Comparison of ENCODE assay signal across 21 cellular contexts in the genomic region with DNA sequence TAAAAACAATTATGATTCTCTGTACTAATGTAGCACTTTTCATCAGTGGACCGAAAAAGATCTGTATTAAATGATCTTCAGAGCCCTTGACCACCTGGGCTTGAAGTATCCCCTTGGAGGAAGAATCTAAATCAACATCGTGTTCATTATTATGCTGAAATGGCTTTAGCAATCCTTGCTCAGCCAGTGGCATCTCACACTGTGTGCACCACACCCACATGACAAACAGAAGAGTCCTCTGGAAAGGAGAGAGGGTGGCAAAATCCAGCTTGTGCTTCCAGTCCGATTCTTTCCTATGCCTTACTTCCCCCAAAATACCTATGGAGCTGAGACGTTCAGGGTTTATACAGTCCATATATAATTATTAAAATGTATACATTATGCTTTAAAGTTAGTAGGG.
DNase-seq lines count a peak whose midpoint lies in the region; ATAC-seq lines count a peak whose summit lies in the region.
"Had no signal": no experiment of that assay in that cellular context is flagged by ENCODE, and none has a peak within 500 bp of the region (broad histone marks: within the 10 kb centered on the region; RNA-seq: fewer than 3 reads in every experiment).

No MANE protein-coding gene starts in this region.

- no peaks in the 10 kb centered on the region for H3K9me3 ChIP-seq in skeletal muscle satellite cell (replicated peaks; ENCODE audit: low read length)
- H3K9me3 ChIP-seq in naive thymus-derived CD4-positive, alpha-beta T cell (ENCODE audit: control insufficient read depth in 2 of 3, low read length in 3 of 3): no peaks in the 10 kb centered on the region
- H3K9me3 ChIP-seq: Peyer's patch had no signal

- H3K27me3 ChIP-seq in skeletal muscle satellite cell (ENCODE audit: control insufficient read depth, insufficient read depth, low read length): no peaks in the 10 kb centered on the region
- no peaks in the 10 kb centered on the region for H3K27me3 ChIP-seq in naive thymus-derived CD4-positive, alpha-beta T cell (ENCODE audit: control insufficient read depth in 2 of 2, insufficient read depth in 2 of 2, low read length in 2 of 2)
- H3K27me3 ChIP-seq: Peyer's patch had no signal

- H3K9ac ChIP-seq in skeletal muscle satellite cell (ENCODE audit: low read depth, low read length): peak overlapping the region; percentile 76

- H3K27ac Mint-ChIP-seq in naive thymus-derived CD4-positive, alpha-beta T cell: no peak overlapping the region
- H3K27ac Mint-ChIP-seq: activated CD8-positive, alpha-beta T cell treated with anti-CD3 and anti-CD28 coated beads for 36 hours; activated naive CD4-positive, alpha-beta T cell treated with anti-CD3 and anti-CD28 coated beads, Interleukin-2, amount 10 ng/mL, durations not matched to agents 7 days and 5 days; activated T-cell treated with anti-CD3 and anti-CD28 coated beads, Interleukin-2, amount 50 U/mL, for 24 hours; H9; stimulated activated naive CD8-positive, alpha-beta T cell treated with anti-CD3 and anti-CD28 coated beads, Interleukin-15, Interleukin-2, amounts not matched to agents 100 ng/mL and 50 ng/mL, for 24 hours had no signal

- H3K4me3 ChIP-seq in skeletal muscle satellite cell (ENCODE audit: low read length): no peak overlapping the region
- no peak overlapping the region for H3K4me3 ChIP-seq in naive thymus-derived CD4-positive, alpha-beta T cell (ENCODE audit: low read length)
- H3K4me3 ChIP-seq: Peyer's patch had no signal

- no peak for ATAC-seq in naive thymus-derived CD4-positive, alpha-beta T cell
- no peak for ATAC-seq in HG02970 (IDR thresholded peaks at IDR 0.05; ENCODE audit: low FRiP score, unreplicated experiment)
- ATAC-seq: activated CD8-positive, alpha-beta T cell treated with anti-CD3 and anti-CD28 coated beads for 36 hours had no signal

- peak overlapping the region; percentile 76 for H3K27ac ChIP-seq in epithelial cell of prostate
- H3K27ac ChIP-seq in naive thymus-derived CD4-positive, alpha-beta T cell (ENCODE audit: low read depth, low read length): no peak overlapping the region

- H3K9me3 Mint-ChIP-seq in naive thymus-derived CD4-positive, alpha-beta T cell: peaks cover 0 to 6% (median 0%) of the 10 kb centered on the region in 11 donors
- H3K9me3 Mint-ChIP-seq: activated CD8-positive, alpha-beta T cell treated with anti-CD3 and anti-CD28 coated beads for 36 hours; stimulated activated naive CD8-positive, alpha-beta T cell treated with anti-CD3 and anti-CD28 coated beads, Interleukin-15, Interleukin-2, amounts not matched to agents 100 ng/mL and 50 ng/mL, for 24 hours had no signal

- CTCF ChIA-PET in naive thymus-derived CD4-positive, alpha-beta T cell (lab: Charles Lee): interaction anchor here (1.0 kb wide), 1 partner anchor 11 kb away, joined by 4 read pairs; no protein-coding TSS in a partner anchor

- H3K4me1 Mint-ChIP-seq in naive thymus-derived CD4-positive, alpha-beta T cell: peaks cover 0 to 5% (median 0%) of the 10 kb centered on the region in 7 donors
- H3K4me1 Mint-ChIP-seq: activated naive CD4-positive, alpha-beta T cell treated with anti-CD3 and anti-CD28 coated beads, Interleukin-2, amount 10 ng/mL, durations not matched to agents 7 days and 5 days had no signal

- DNase-seq in NCI-H1417 (lab: John Stamatoyannopoulos, UW) (peak; percentile 17 to 78 (median 76)), NCI-H1417 treated with DMSO at 0.1 percent for 48 hours (lab: John Stamatoyannopoulos, UW) (no peak), NCI-H1930 (lab: John Stamatoyannopoulos, UW) (peak; percentile 85 to 89), epithelial cell of prostate (ENCODE audit: low read depth, low spot score) (no peak), GF-D8 (lab: John Stamatoyannopoulos, UW) (no peak)
- no peak for DNase-seq in naive thymus-derived CD4-positive, alpha-beta T cell
- DNase-seq: 8988T; activated CD8-positive, alpha-beta T cell treated with anti-CD3 and anti-CD28 coated beads for 36 hours; activated naive CD4-positive, alpha-beta T cell treated with anti-CD3 and anti-CD28 coated beads, Interleukin-2, amount 10 ng/mL, durations not matched to agents 7 days and 5 days; activated T-cell treated with anti-CD3 and anti-CD28 coated beads, Interleukin-2, amount 50 U/mL, for 24 hours; aorta; central memory CD4-positive, alpha-beta T cell; effector CD4-positive, alpha-beta T cell; H9; NK-92 treated with Interleukin-12 subunit alpha and Interleukin-12 subunit beta, amount 100 ng/mL, for 24 hours; nucleus accumbens; Peyer's patch; trophoblast cell had no signal

- H3K36me3 ChIP-seq in skeletal muscle satellite cell (ENCODE audit: insufficient read depth, low read length): no peaks in the 10 kb centered on the region
- H3K36me3 ChIP-seq in naive thymus-derived CD4-positive, alpha-beta T cell (ENCODE audit: control insufficient read depth in 2 of 3, insufficient read depth in 3 of 3, low read length in 3 of 3): no peaks in the 10 kb centered on the region
- H3K36me3 ChIP-seq: Peyer's patch had no signal

- peaks cover 0 to 4% (median 0%) of the 10 kb centered on the region in 5 donors for H3K36me3 Mint-ChIP-seq in naive thymus-derived CD4-positive, alpha-beta T cell
- H3K36me3 Mint-ChIP-seq: activated naive CD4-positive, alpha-beta T cell treated with anti-CD3 and anti-CD28 coated beads, Interleukin-2, amount 10 ng/mL, durations not matched to agents 7 days and 5 days had no signal

- H3K4me2 ChIP-seq in skeletal muscle satellite cell (ENCODE audit: low read length): no peak overlapping the region

- peaks cover 0 to 8% (median 0%) of the 10 kb centered on the region in 5 donors for H3K27me3 Mint-ChIP-seq in naive thymus-derived CD4-positive, alpha-beta T cell
- H3K27me3 Mint-ChIP-seq: activated naive CD4-positive, alpha-beta T cell treated with anti-CD3 and anti-CD28 coated beads, Interleukin-2, amount 10 ng/mL, durations not matched to agents 7 days and 5 days; activated T-cell treated with anti-CD3 and anti-CD28 coated beads, Interleukin-2, amount 50 U/mL, for 24 hours; stimulated activated naive CD8-positive, alpha-beta T cell treated with anti-CD3 and anti-CD28 coated beads, Interleukin-15, Interleukin-2, amounts not matched to agents 100 ng/mL and 50 ng/mL, for 24 hours had no signal

- H3K4me3 Mint-ChIP-seq in naive thymus-derived CD4-positive, alpha-beta T cell: no peak overlapping the region
- H3K4me3 Mint-ChIP-seq: activated CD8-positive, alpha-beta T cell treated with anti-CD3 and anti-CD28 coated beads for 36 hours; activated naive CD4-positive, alpha-beta T cell treated with anti-CD3 and anti-CD28 coated beads, Interleukin-2, amount 10 ng/mL, durations not matched to agents 7 days and 5 days; activated T-cell treated with anti-CD3 and anti-CD28 coated beads, Interleukin-2, amount 50 U/mL, for 24 hours; stimulated activated naive CD8-positive, alpha-beta T cell treated with anti-CD3 and anti-CD28 coated beads, Interleukin-15, Interleukin-2, amounts not matched to agents 100 ng/mL and 50 ng/mL, for 24 hours had no signal

- H3K4me1 ChIP-seq in skeletal muscle satellite cell (ENCODE audit: control insufficient read depth, insufficient read depth, low read length): peaks cover 18% of the 10 kb centered on the region
- no peaks in the 10 kb centered on the region for H3K4me1 ChIP-seq in naive thymus-derived CD4-positive, alpha-beta T cell (ENCODE audit: control insufficient read depth in 2 of 2, insufficient read depth in 2 of 2, low read length in 2 of 2)
- H3K4me1 ChIP-seq: Peyer's patch had no signal

- intact Hi-C loops in naive thymus-derived CD4-positive, alpha-beta T cell (cut with micrococcal nuclease): no loop called here

- POLR2A ChIA-PET in naive thymus-derived CD4-positive, alpha-beta T cell (lab: Charles Lee): no interaction called here

Comparison
In these comparisons a context has a peak if more than half of its experiments do, and no peak if none do; other contexts are left out.
1. DNase-seq: peak in NCI-H1417 (3 of 3) and NCI-H1930 (2 of 2); none in NCI-H1417 treated with DMSO at 0.1 percent for 48 hours (single experiment), epithelial cell of prostate (single experiment), naive thymus-derived CD4-positive, alpha-beta T cell (0 of 9) and GF-D8 (single experiment).